Comparison of ENCODE assay signal across 8 cellular contexts in the genomic region with DNA sequence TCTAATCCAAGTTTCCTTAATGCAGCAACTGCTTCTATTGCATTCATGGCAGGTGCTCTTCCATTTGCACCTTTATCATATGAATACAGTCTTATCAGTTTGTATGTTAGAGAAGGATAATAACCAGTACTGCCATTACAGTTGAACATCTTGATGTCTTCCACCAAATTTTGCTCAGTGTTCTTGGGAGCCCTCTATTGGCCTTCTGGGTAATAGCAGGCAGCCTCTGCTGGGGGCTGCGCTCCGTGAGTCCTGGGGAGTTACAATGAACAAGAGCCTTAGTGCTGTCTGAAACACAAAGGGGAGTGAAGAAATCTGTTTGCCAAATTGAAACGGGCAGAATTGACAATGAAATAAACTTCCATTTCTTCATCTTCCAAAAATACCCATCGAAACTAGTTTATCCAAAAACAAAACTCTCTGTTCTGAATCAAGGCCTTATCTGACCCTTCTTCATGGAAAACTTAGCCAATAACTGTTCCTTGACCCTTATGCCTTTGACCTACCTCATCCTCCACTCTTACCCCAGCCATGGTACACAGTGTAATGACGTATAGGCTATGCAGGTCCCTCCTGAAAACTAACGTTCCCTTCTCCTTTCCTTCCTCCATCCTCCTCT.
A peak's percentile ranks its signal among the peaks of the same experiment; 100 is the strongest.
DNase-seq lines count a peak whose midpoint lies in the region; TF ChIP-seq lines count a peak whose summit lies in the region.

No MANE protein-coding gene starts in this region.

- TF ChIP-seq POLR2A in lower leg skin (IDR thresholded peaks at IDR 0.05), result no peak

- DNase-seq in AG20443 (ENCODE audit: low spot score) (peak; percentile 69), NCI-H2227 (lab: John Stamatoyannopoulos, UW; ENCODE audit: unreplicated experiment) (peak; percentile 50), astrocyte of the spinal cord (ENCODE audit: low read depth, low spot score) (peak; percentile 39), iris pigment epithelial cell (ENCODE audit: low read depth) (peak; percentile 26), stromal cell of bone marrow (ENCODE audit: low read depth) (peak; percentile 11), lower leg skin (ENCODE audit: low spot score in 2 of 2) (no peak)
- DNase-seq in stimulated activated naive CD4-positive, alpha-beta T cell treated with Interleukin-2 at 50 U/mL for 16 hours (lab: John Stamatoyannopoulos, UW), result no peak

- intact Hi-C loops in lower leg skin (cut with DNase I; ENCODE audit: low total_unique reads), result no loop called here

- WGBS in lower leg skin, 2 donors, result 39% methylated on average over 6 of the region's 6 CpGs

- H3K4me3 ChIP-seq in astrocyte of the spinal cord (ENCODE audit: low read depth, low read length) (no peak overlapping the region), lower leg skin (ENCODE audit: low read depth, poor library complexity, severe bottlenecking) (no peak overlapping the region)

- TF ChIP-seq CTCF in GM12874 (IDR thresholded peaks at IDR 0.05; ENCODE audit: insufficient read depth, low read depth, low read length) (peak; percentile 88), astrocyte of the spinal cord (IDR thresholded peaks at IDR 0.05; ENCODE audit: low read depth, low read length) (peak; percentile 98), lower leg skin (IDR thresholded peaks at IDR 0.05) (no peak)

- in situ Hi-C loops in astrocyte of the spinal cord (cut with HindIII; ENCODE audit: low sequenced_read_pairs), result no loop called here

Comparison
In these comparisons a context has a peak if more than half of its experiments do, and no peak if none do; other contexts are left out.
1. DNase-seq: peak in AG20443 (single experiment), NCI-H2227 (single experiment), astrocyte of the spinal cord (single experiment), iris pigment epithelial cell (single experiment) and stromal cell of bone marrow (single experiment); none in lower leg skin (0 of 2) and stimulated activated naive CD4-positive, alpha-beta T cell treated with Interleukin-2 at 50 U/mL for 16 hours (single experiment).
2. CTCF ChIP-seq: peak in GM12874 (single experiment) and astrocyte of the spinal cord (single experiment); none in lower leg skin (0 of 3).